Comparison of ENCODE assay signal across 17 cellular contexts in the genomic region with DNA sequence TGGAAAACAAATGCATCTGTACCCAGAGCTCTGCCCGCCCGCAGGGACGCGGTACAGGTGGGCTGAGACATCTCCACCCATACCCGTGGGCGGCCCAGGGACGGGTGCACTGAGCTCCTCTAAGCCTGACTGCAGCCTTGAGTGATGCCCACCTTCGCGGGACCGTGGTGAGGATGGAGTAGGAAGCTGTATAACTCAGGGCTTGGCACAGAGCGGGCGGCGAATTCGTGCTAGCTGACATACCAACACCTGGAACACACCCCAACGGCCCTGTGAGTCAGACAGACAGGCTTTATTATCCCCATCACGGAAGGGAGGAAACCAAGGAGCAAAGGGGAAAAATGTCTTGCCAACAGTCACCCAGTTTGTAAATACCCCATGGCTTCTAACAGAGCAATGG.
"Had no signal": no experiment of that assay in that cellular context is flagged by ENCODE, and none has a peak within 500 bp of the region (broad histone marks: within the 10 kb centered on the region; RNA-seq: fewer than 3 reads in every experiment).

No MANE protein-coding gene starts in this region.

- H3K9me3 ChIP-seq: ascending aorta, heart right ventricle, left ventricle myocardium inferior, SK-N-SH had no signal

- H3K27me3 Mint-ChIP-seq: activated CD4-positive, alpha-beta memory T cell treated with anti-CD3 and anti-CD28 coated beads for 36 hours; activated CD8-positive, alpha-beta memory T cell treated with anti-CD3 and anti-CD28 coated beads, Interleukin-2, amount 10 ng/mL, durations not matched to agents 7 days and 5 days; activated naive CD4-positive, alpha-beta T cell treated with anti-CD3 and anti-CD28 coated beads, Interleukin-2, amount 10 ng/mL, durations not matched to agents 7 days and 5 days; memory B cell; T-cell had no signal

- H3K27me3 ChIP-seq: ascending aorta, heart right ventricle had no signal

- H3K27ac ChIP-seq: ascending aorta, heart right ventricle, left ventricle myocardium inferior had no signal

- ATAC-seq: activated CD8-positive, alpha-beta memory T cell treated with anti-CD3 and anti-CD28 coated beads, Interleukin-2, amount 10 ng/mL, durations not matched to agents 7 days and 5 days; natural killer cell; T-cell had no signal

- H3K4me1 ChIP-seq: ascending aorta had no signal

- H3K27ac Mint-ChIP-seq: activated CD4-positive, alpha-beta memory T cell treated with anti-CD3 and anti-CD28 coated beads for 36 hours; activated CD8-positive, alpha-beta memory T cell treated with anti-CD3 and anti-CD28 coated beads, Interleukin-2, amount 10 ng/mL, durations not matched to agents 7 days and 5 days; activated naive CD4-positive, alpha-beta T cell treated with anti-CD3 and anti-CD28 coated beads, Interleukin-2, amount 10 ng/mL, durations not matched to agents 7 days and 5 days; memory B cell; natural killer cell; T-cell; type B pancreatic cell had no signal

- H3K4me3 ChIP-seq: ascending aorta, heart right ventricle, left ventricle myocardium inferior had no signal

- H3K9ac ChIP-seq: SK-N-SH had no signal

- H3K9me3 Mint-ChIP-seq: activated CD4-positive, alpha-beta memory T cell treated with anti-CD3 and anti-CD28 coated beads for 36 hours; activated naive CD4-positive, alpha-beta T cell treated with anti-CD3 and anti-CD28 coated beads, Interleukin-2, amount 10 ng/mL, durations not matched to agents 7 days and 5 days; memory B cell; natural killer cell; T-cell; type B pancreatic cell had no signal

- H3K36me3 Mint-ChIP-seq: memory B cell, natural killer cell had no signal

- H3K4me1 Mint-ChIP-seq: activated CD8-positive, alpha-beta memory T cell treated with anti-CD3 and anti-CD28 coated beads, Interleukin-2, amount 10 ng/mL, durations not matched to agents 7 days and 5 days; activated naive CD4-positive, alpha-beta T cell treated with anti-CD3 and anti-CD28 coated beads, Interleukin-2, amount 10 ng/mL, durations not matched to agents 7 days and 5 days; memory B cell; natural killer cell; T-cell had no signal

- H3K4me2 ChIP-seq: SK-N-SH had no signal

- H3K4me3 Mint-ChIP-seq: activated CD4-positive, alpha-beta memory T cell treated with anti-CD3 and anti-CD28 coated beads for 36 hours; activated CD8-positive, alpha-beta memory T cell treated with anti-CD3 and anti-CD28 coated beads, Interleukin-2, amount 10 ng/mL, durations not matched to agents 7 days and 5 days; activated naive CD4-positive, alpha-beta T cell treated with anti-CD3 and anti-CD28 coated beads, Interleukin-2, amount 10 ng/mL, durations not matched to agents 7 days and 5 days; memory B cell; natural killer cell; T-cell; type B pancreatic cell had no signal

- DNase-seq: activated CD4-positive, alpha-beta memory T cell treated with anti-CD3 and anti-CD28 coated beads for 36 hours; activated CD4-positive, alpha-beta T cell treated with anti-CD3 and anti-CD28 coated beads for 1 hour; activated CD8-positive, alpha-beta memory T cell treated with anti-CD3 and anti-CD28 coated beads, Interleukin-2, amount 10 ng/mL, durations not matched to agents 7 days and 5 days; activated naive CD4-positive, alpha-beta T cell treated with anti-CD3 and anti-CD28 coated beads, Interleukin-2, amount 10 ng/mL, durations not matched to agents 7 days and 5 days; activated T-cell treated with anti-CD3 and anti-CD28 coated beads, Interleukin-2, amount 50 U/mL, for 1 hour; heart right ventricle; left ventricle myocardium inferior; natural killer cell; SK-N-SH; stimulated activated CD4-positive, alpha-beta T cell treated with anti-CD3 and anti-CD28 coated beads, Interleukin-15, amount 100 ng/mL, for 24 hours; stimulated activated CD4-positive, alpha-beta T cell treated with anti-CD3 and anti-CD28 coated beads, Interleukin-4, amount 100 ng/mL, for 1 hour; stimulated activated naive CD4-positive, alpha-beta T cell; T-cell; T1000 had no signal
